In genomic region chr4:89161841-89162240, GRCh38 we compare ENCODE assay signal across 17 cellular contexts.
"Had no signal": no experiment of that assay in that cellular context is flagged by ENCODE, and none has a peak within 500 bp of the region (broad histone marks: within the 10 kb centered on the region; RNA-seq: fewer than 3 reads in every experiment).

No MANE protein-coding gene starts in this region.

- ATAC-seq: activated CD4-positive, CD25-positive, alpha-beta regulatory T cell treated with anti-CD3 and anti-CD28 coated beads, Interleukin-2, amount 50 U/mL, for 24 hours; activated naive CD4-positive, alpha-beta T cell treated with anti-CD3 and anti-CD28 coated beads, Interleukin-2, amount 50 U/mL, for 72 hours; left colon; naive thymus-derived CD8-positive, alpha-beta T cell; right cardiac atrium; stimulated activated memory B cell treated with anti-CD40 and anti-IgM and Interleukin-4, amounts not matched to agents 10 μg/mL and 1 μg/mL and 100 μg/mL, for 72 hours; T-helper 17 cell had no signal

- H3K9me3 Mint-ChIP-seq: activated naive CD4-positive, alpha-beta T cell treated with anti-CD3 and anti-CD28 coated beads, Interleukin-2, amount 50 U/mL, for 72 hours; activated T-cell treated with anti-CD3 and anti-CD28 coated beads, Interleukin-2, amount 50 U/mL, for 24 hours; immature natural killer cell; naive thymus-derived CD8-positive, alpha-beta T cell had no signal

- H3K4me1 ChIP-seq: breast epithelium, esophagus squamous epithelium, transverse colon had no signal

- H3K9me3 ChIP-seq: breast epithelium, esophagus squamous epithelium, neutrophil, transverse colon had no signal

- H3K4me1 Mint-ChIP-seq: immature natural killer cell; naive thymus-derived CD8-positive, alpha-beta T cell; stimulated activated memory B cell treated with anti-CD40 and anti-IgM and Interleukin-4, amounts not matched to agents 10 μg/mL and 1 μg/mL and 100 μg/mL, for 72 hours; T-helper 17 cell had no signal

- H3K4me3 ChIP-seq: breast epithelium, esophagus squamous epithelium, transverse colon had no signal

- H3K4me3 Mint-ChIP-seq: activated T-cell treated with anti-CD3 and anti-CD28 coated beads, Interleukin-2, amount 50 U/mL, for 24 hours; immature natural killer cell; naive thymus-derived CD8-positive, alpha-beta T cell; stimulated activated memory B cell treated with anti-CD40 and anti-IgM and Interleukin-4, amounts not matched to agents 10 μg/mL and 1 μg/mL and 100 μg/mL, for 72 hours; T-helper 17 cell had no signal

- H3K27ac ChIP-seq: breast epithelium, esophagus squamous epithelium, neutrophil, transverse colon had no signal

- H3K27me3 ChIP-seq: breast epithelium, esophagus squamous epithelium, neutrophil, transverse colon had no signal

- H3K27ac Mint-ChIP-seq: activated naive CD4-positive, alpha-beta T cell treated with anti-CD3 and anti-CD28 coated beads, Interleukin-2, amount 50 U/mL, for 72 hours; activated T-cell treated with anti-CD3 and anti-CD28 coated beads, Interleukin-2, amount 50 U/mL, for 24 hours; immature natural killer cell; stimulated activated memory B cell treated with anti-CD40 and anti-IgM and Interleukin-4, amounts not matched to agents 10 μg/mL and 1 μg/mL and 100 μg/mL, for 72 hours; T-helper 17 cell had no signal

- H3K36me3 ChIP-seq: breast epithelium, esophagus squamous epithelium, neutrophil, transverse colon had no signal

- DNase-seq: activated CD4-positive, alpha-beta T cell treated with anti-CD3 and anti-CD28 coated beads, Interleukin-2, amount 50 U/mL, for 4 hours; activated effector memory CD4-positive, alpha-beta T cell treated with anti-CD3 and anti-CD28 coated beads, Interleukin-2, amount 50 U/mL, for 16 hours; activated T-cell treated with anti-CD3 and anti-CD28 coated beads, Interleukin-2, amount 50 U/mL, for 24 hours; esophagus squamous epithelium; immature natural killer cell; left colon; naive thymus-derived CD8-positive, alpha-beta T cell; posterior cingulate gyrus; right cardiac atrium; substantia nigra; T-helper 17 cell; transverse colon had no signal
